Comparison of ENCODE assay signal across 15 cellular contexts in the genomic region with DNA sequence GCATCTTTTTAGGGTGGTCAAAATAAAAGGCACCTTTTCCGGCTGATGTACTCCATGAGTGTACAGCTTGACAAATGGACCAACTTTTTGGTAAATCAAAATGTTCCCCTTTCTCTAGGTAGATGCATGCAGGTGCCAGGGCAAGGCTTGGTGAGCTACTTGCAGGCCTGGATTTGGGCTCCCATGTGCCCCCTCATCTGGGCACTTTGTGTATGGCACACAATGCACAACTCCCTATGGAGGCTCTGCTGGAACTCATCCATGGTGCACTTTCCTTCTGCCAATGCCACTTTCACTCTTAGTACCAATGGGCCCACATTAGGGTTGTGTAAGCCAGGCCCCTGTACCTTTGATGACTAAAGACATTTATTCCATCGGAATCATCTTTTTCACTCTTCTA.
DNase-seq lines count a peak whose midpoint lies in the region; ATAC-seq, FAIRE-seq and TF ChIP-seq lines count a peak whose summit lies in the region.
"Had no signal": no experiment of that assay in that cellular context is flagged by ENCODE, and none has a peak within 500 bp of the region (broad histone marks: within the 10 kb centered on the region; RNA-seq: fewer than 3 reads in every experiment).

No MANE protein-coding gene starts in this region.

- H3K4me1 ChIP-seq in Loucy (ENCODE audit: insufficient read depth, low read length, poor library complexity, severe bottlenecking) (no peaks in the 10 kb centered on the region), GM12878 (ENCODE audit: control insufficient read depth, insufficient read depth, low read length) (no peaks in the 10 kb centered on the region)
- H3K4me1 ChIP-seq: adrenal gland, prostate gland had no signal

- RAD21 ChIA-PET in GM12878 (lab: Charles Lee; ENCODE audit: unreplicated experiment), result interaction anchor here (0.6 kb wide), 1 partner anchor 121 kb away, joined by 3 read pairs; no protein-coding TSS in a partner anchor

- no peak for TF ChIP-seq EP300 in GM12878 (IDR thresholded peaks at IDR 0.05; ENCODE audit: borderline replicate concordance in 1 of 2, control insufficient read depth in 1 of 2, low read depth in 2 of 2, low read length in 2 of 2)

- H3K4me2 ChIP-seq in Loucy (ENCODE audit: low read depth, low read length, poor library complexity, severe bottlenecking) (no peak overlapping the region), GM12878 (ENCODE audit: control insufficient read depth, insufficient read depth) (no peak overlapping the region)

- no peaks in the 10 kb centered on the region for H4K20me1 ChIP-seq in Loucy (ENCODE audit: insufficient read depth, low read length, poor library complexity, severe bottlenecking)
- H4K20me1 ChIP-seq in GM12878 (ENCODE audit: control insufficient read depth, insufficient read depth), result no peaks in the 10 kb centered on the region

- no peaks in the 10 kb centered on the region for H3K79me2 ChIP-seq in Loucy (ENCODE audit: insufficient read depth, low read length)
- no peaks in the 10 kb centered on the region for H3K79me2 ChIP-seq in GM12878 (ENCODE audit: control insufficient read depth, insufficient read depth, low read length)

- peak; percentile 60 for DNase-seq in DMS53 (lab: John Stamatoyannopoulos, UW)
- peak; percentile 9 for DNase-seq in ELF-1 (ENCODE audit: low read depth, low spot score)
- DNase-seq in GM12878 (ENCODE audit: low read depth, low spot score), result no peak
- no peak for DNase-seq in GM13977 (ENCODE audit: low spot score)
- DNase-seq in NCI-H82 treated with DMSO at 0.1 percent for 48 hours (lab: John Stamatoyannopoulos, UW; ENCODE audit: unreplicated experiment), result no peak
- DNase-seq: activated CD4-positive, alpha-beta T cell treated with anti-CD3 and anti-CD28 coated beads, Interleukin-2, amount 50 U/mL, for 1 hour; adrenal gland; central memory CD4-positive, alpha-beta T cell; IMR-90; NCI-H146; NCI-H510A treated with DMSO at 0.1 percent for 48 hours had no signal

- in situ Hi-C loops in GM12878 (cut with MboI) (no loop called here), GM13977 (cut with MboI; ENCODE audit: low pct_unique_long_range_greater_than_20kb, low sequenced_read_pairs, unreplicated experiment) (no loop called here)

- BruUV-seq in GM12878 (replicated peaks; lab: Mats Ljungman, UMichigan), result no TSS peak

- no peak for FAIRE-seq in GM12878 (lab: Jason Lieb, UNC)

- intact Hi-C loops in GM12878 (cut with micrococcal nuclease; ENCODE audit: unreplicated experiment), result no loop called here

- H3F3A ChIP-seq in Loucy (ENCODE audit: low read depth), result no peaks in the 10 kb centered on the region

- H3K36me3 ChIP-seq in Loucy (ENCODE audit: insufficient read depth, low read length) (no peaks in the 10 kb centered on the region), GM12878 (ENCODE audit: control insufficient read depth in 2 of 2, insufficient read depth in 2 of 2, low read length in 1 of 2) (no peaks in the 10 kb centered on the region)
- H3K36me3 ChIP-seq: adrenal gland, prostate gland had no signal

- no peaks in the 10 kb centered on the region for H3K9me2 ChIP-seq in Loucy (replicated peaks; ENCODE audit: low read depth, low read length)

- SMC1A ChIA-PET in GM12878 (lab: Charles Lee; ENCODE audit: uncharacterized antibody, unreplicated experiment), result interaction anchor here (1.0 kb wide), 1 partner anchor 10 kb away, joined by 5 read pairs; no protein-coding TSS in a partner anchor

- CTCF ChIA-PET in GM12878 (lab: Yijun Ruan, JAX), result interaction anchor here (0.9 kb wide), 1 partner anchor 270 kb away, joined by 3 read pairs; no protein-coding TSS in a partner anchor

- no peak for TF ChIP-seq RAD21 in GM12878 (IDR thresholded peaks at IDR 0.05; ENCODE audit: insufficient read depth, low read depth, low read length)

- H3K4me3 ChIP-seq in Loucy (ENCODE audit: low read length, poor library complexity, severe bottlenecking), result no peak overlapping the region
- H3K4me3 ChIP-seq in GM12878, result no peak overlapping the region
- H3K4me3 ChIP-seq: adrenal gland, prostate gland had no signal

- TF ChIP-seq CTCF in Loucy (conservative IDR thresholded peaks at IDR 0.05; ENCODE audit: low read length) (0 out of 2 replicates have a peak, but pooled peaks have one; percentile 15), GM12878 (IDR thresholded peaks at IDR 0.05 in 2 of 3, conservative IDR thresholded peaks at IDR 0.05 in 1 of 3; ENCODE audit: control insufficient read depth in 2 of 3, extremely low read depth in 1 of 3, insufficient read depth in 1 of 3, low read depth in 3 of 3, low read length in 3 of 3) (0 out of 6 replicates have a peak, but pooled peaks of 1 of the 3 experiments have one; percentile 10), GM13977 (IDR thresholded peaks at IDR 0.05; ENCODE audit: extremely low read depth, insufficient read depth, missing control alignments) (no peak)

- H3K9ac ChIP-seq in Loucy (ENCODE audit: low read depth, low read length, poor library complexity, severe bottlenecking) (no peak overlapping the region), GM12878 (ENCODE audit: control insufficient read depth, insufficient read depth, low read length) (no peak overlapping the region)

- TF ChIP-seq POLR2A in GM12878 (IDR thresholded peaks at IDR 0.05; ENCODE audit: low read depth, low read length), result no peak

- ATAC-seq in GM12878, result peak; percentile 46; the same call in 2 of the 3 replicates
- ATAC-seq in GM21367 (IDR thresholded peaks at IDR 0.05; ENCODE audit: unreplicated experiment), result no peak
- ATAC-seq: natural killer cell treated with Interleukin-12 subunit alpha and Interleukin-12 subunit beta and Interleukin-15 and Interleukin-18, amount 100 ng/mL, for 72 hours had no signal

- H3K9me3 ChIP-seq in Loucy (ENCODE audit: insufficient read depth, low read depth, low read length) (no peaks in the 10 kb centered on the region), GM12878 (replicated peaks; ENCODE audit: control insufficient read depth, insufficient read depth, low read length) (no peaks in the 10 kb centered on the region)
- H3K9me3 ChIP-seq: adrenal gland, prostate gland had no signal

- POLR2A ChIA-PET in GM12878 (lab: Charles Lee), result no interaction called here

- H3K27me3 ChIP-seq in Loucy (ENCODE audit: insufficient read depth, low read length, poor library complexity, severe bottlenecking) (no peaks in the 10 kb centered on the region), GM12878 (replicated peaks in 1 of 2; ENCODE audit: control insufficient read depth in 2 of 2, insufficient read depth in 2 of 2, low read length in 1 of 2) (no peaks in the 10 kb centered on the region)
- H3K27me3 ChIP-seq: adrenal gland had no signal

- no peak overlapping the region for H3K27ac ChIP-seq in GM12878 (ENCODE audit: control insufficient read depth, insufficient read depth)
- H3K27ac ChIP-seq: adrenal gland, prostate gland had no signal

- H2AFZ ChIP-seq in Loucy (ENCODE audit: low read length) (no peak overlapping the region), GM12878 (ENCODE audit: control insufficient read depth, low read depth, low read length) (no peak overlapping the region)

- WGBS in GM12878 (ENCODE audit: insufficient coverage, insufficient replicate concordance, low lambda C conversion rate, missing lambda C conversion rate), result 64% methylated on average over 2 of the region's 2 CpGs

TF ChIP-seq in GM12878, 131 proteins besides CTCF, POLR2A, EP300 and RAD21:
- TF ChIP-seq HDAC2 (IDR thresholded peaks at IDR 0.05) (no peak), MTA2 (IDR thresholded peaks at IDR 0.05; ENCODE audit: low read depth) (no peak), MYB (IDR thresholded peaks at IDR 0.05; ENCODE audit: borderline replicate concordance, low read depth, low read length) (no peak), SIX5 (IDR thresholded peaks at IDR 0.05; ENCODE audit: low read depth, low read length, severe bottlenecking) (no peak), NFXL1 (IDR thresholded peaks at IDR 0.05; ENCODE audit: borderline replicate concordance) (no peak), GATAD2B (conservative IDR thresholded peaks at IDR 0.05; ENCODE audit: low read depth) (no peak), BACH1 (IDR thresholded peaks at IDR 0.05; ENCODE audit: borderline replicate concordance) (no peak), CEBPZ (IDR thresholded peaks at IDR 0.05; ENCODE audit: low read depth, low read length) (no peak), ELK1 (IDR thresholded peaks at IDR 0.05; ENCODE audit: low read depth, low read length) (no peak), MYC (IDR thresholded peaks at IDR 0.05; ENCODE audit: insufficient read depth, insufficient read length, insufficient replicate concordance, low read length, severe bottlenecking) (no peak)

Comparison
In these comparisons a context has a peak if more than half of its experiments do, and no peak if none do; other contexts are left out.
1. DNase-seq: peak in DMS53 (single experiment) and ELF-1 (single experiment); none in GM12878 (single experiment), GM13977 (single experiment) and NCI-H82 treated with DMSO at 0.1 percent for 48 hours (single experiment).